In genomic region chr2:7982054-7982453, GRCh38 we compare ENCODE assay signal across 33 cellular contexts.
"Had no signal": no experiment of that assay in that cellular context is flagged by ENCODE, and none has a peak within 500 bp of the region (broad histone marks: within the 10 kb centered on the region; RNA-seq: fewer than 3 reads in every experiment).

No MANE protein-coding gene starts in this region.

- H3K9me3 ChIP-seq: adrenal gland, ascending aorta, body of pancreas had no signal

- H3K36me3 ChIP-seq: adrenal gland, ascending aorta, brain microvascular endothelial cell, cardiac muscle cell had no signal

- H3K4me1 ChIP-seq: adrenal gland, ascending aorta, body of pancreas had no signal

- DNase-seq: activated effector memory CD4-positive, alpha-beta T cell treated with anti-CD3 and anti-CD28 coated beads, Interleukin-2, amount 50 U/mL, for 16 hours; activated effector memory CD4-positive, alpha-beta T cell treated with Interleukin-2 at 50 U/mL for 16 hours; activated gamma-delta T cell; activated gamma-delta T cell treated with Interleukin-2 at 50 U/mL for 16 hours; activated naive CD4-positive, alpha-beta T cell; activated naive CD4-positive, alpha-beta T cell treated with anti-CD3 and anti-CD28 coated beads for 36 hours; activated naive CD4-positive, alpha-beta T cell treated with anti-CD3 and anti-CD28 coated beads, Interleukin-2, amount 10 ng/mL, durations not matched to agents 7 days and 5 days; activated naive CD4-positive, alpha-beta T cell treated with anti-CD3 and anti-CD28 coated beads, Interleukin-2, amount 50 U/mL, for 16 hours; activated naive CD4-positive, alpha-beta T cell treated with Interleukin-2 at 50 U/mL for 16 hours; activated naive CD8-positive, alpha-beta T cell treated with anti-CD3 and anti-CD28 coated beads for 36 hours; activated naive CD8-positive, alpha-beta T cell treated with anti-CD3 and anti-CD28 coated beads, Interleukin-2, amount 10 ng/mL, durations not matched to agents 7 days and 5 days; activated naive CD8-positive, alpha-beta T cell treated with anti-CD3 and anti-CD28 coated beads, Interleukin-2, amount 50 U/mL, for 24 hours; activated T-cell treated with anti-CD3 and anti-CD28 coated beads, Interleukin-2, amount 50 U/mL, for 1 hour; activated T-cell treated with anti-CD3 and anti-CD28 coated beads, Interleukin-2, amount 50 U/mL, for 24 hours; activated T-cell treated with anti-CD3 and anti-CD28 coated beads, Interleukin-2, amount 50 U/mL, for 4 hours; activated T-cell treated with anti-CD3 and anti-CD28 coated beads, Interleukin-2, amount 50 U/mL, for 48 hours; activated T-cell treated with anti-CD3 and anti-CD28 coated beads, Interleukin-2, amount 50 U/mL, for 72 hours; adrenal gland; amniotic stem cell; amygdala; anterior cingulate cortex; aorta; body of pancreas; brain microvascular endothelial cell; caudate nucleus; central memory CD4-positive, alpha-beta T cell; cerebellar nuclear complex had no signal

- H3K4me3 ChIP-seq: adrenal gland, ascending aorta, body of pancreas, cardiac muscle cell had no signal

- ATAC-seq: activated naive CD4-positive, alpha-beta T cell treated with anti-CD3 and anti-CD28 coated beads, Interleukin-2, amount 50 U/mL, for 72 hours; activated naive CD8-positive, alpha-beta T cell treated with anti-CD3 and anti-CD28 coated beads, Interleukin-2, amount 50 U/mL, for 24 hours; activated T-cell treated with anti-CD3 and anti-CD28 coated beads, Interleukin-2, amount 50 U/mL, for 4 hours; activated T-cell treated with anti-CD3 and anti-CD28 coated beads, Interleukin-2, amount 50 U/mL, for 72 hours; activated T-helper 17 cell treated with anti-CD3 and anti-CD28 coated beads, Interleukin-2, amount 50 U/mL, for 72 hours; body of pancreas had no signal

- FAIRE-seq: astrocyte, bronchial epithelial cell had no signal

- H3K27ac ChIP-seq: adrenal gland, ascending aorta, body of pancreas, brain microvascular endothelial cell, cardiac muscle cell had no signal

- H3K27me3 ChIP-seq: adrenal gland, ascending aorta, body of pancreas, brain microvascular endothelial cell, cardiac muscle cell had no signal
